33 cellular contexts compared by ENCODE assay signal in genomic region chr22:34019190-34019845, GRCh38.
DNase-seq lines count a peak whose midpoint lies in the region; ATAC-seq, FAIRE-seq and TF ChIP-seq lines count a peak whose summit lies in the region.
"Had no signal": no experiment of that assay in that cellular context is flagged by ENCODE, and none has a peak within 500 bp of the region (broad histone marks: within the 10 kb centered on the region; RNA-seq: fewer than 3 reads in every experiment).

No MANE protein-coding gene starts in this region.

- intact Hi-C loops in HepG2 (cut with micrococcal nuclease; ENCODE audit: unreplicated experiment) (no loop called here), spleen (cut with DNase I; ENCODE audit: low total_unique reads) (no loop called here)

- H3K27ac ChIP-seq in endodermal cell (ENCODE audit: low read depth, low read length) (no peak overlapping the region), HepG2 (ENCODE audit: extremely low read length, insufficient read depth, low read length) (no peak overlapping the region), spleen (no peak overlapping the region)
- H3K27ac ChIP-seq: SJSA1 had no signal

- in situ Hi-C loops in HepG2 (cut with HindIII; ENCODE audit: extremely low pct_ligation_motif_present, low pct_unique_long_range_greater_than_20kb) (no loop called here), HAP-1 (cut with MboI; ENCODE audit: low sequenced_read_pairs) (no loop called here)

- H3K4me1 Mint-ChIP-seq in endodermal cell = no peaks in the 10 kb centered on the region
- H3K4me1 Mint-ChIP-seq: CD14-positive monocyte; CD8-positive, alpha-beta memory T cell had no signal

- H3K79me2 ChIP-seq in HepG2 (ENCODE audit: insufficient read depth, low read length) = no peaks in the 10 kb centered on the region

- WGBS in endodermal cell (ENCODE audit: insufficient coverage in 1 of 2, insufficient read length in 1 of 2), 2 experiments = 86 to 87% methylated on average over 7 to 8 of the region's 8 CpGs
- WGBS in HepG2 (ENCODE audit: low lambda C conversion rate) = 15% methylated on average over 8 of the region's 8 CpGs
- WGBS in spleen, 5 donors = 69 to 81% (median 73%) methylated on average over 8 of the region's 8 CpGs

- H3K4me2 ChIP-seq in HepG2 (ENCODE audit: low read depth, low read length) = no peak overlapping the region

- H3K4me3 ChIP-seq in endodermal cell (ENCODE audit: low read length) (no peak overlapping the region), HepG2 (replicated peaks in 1 of 3; ENCODE audit: insufficient read depth in 1 of 3, low read depth in 2 of 3, low read length in 3 of 3) (no peak overlapping the region), spleen (no peak overlapping the region), HAP-1 (no peak overlapping the region)
- H3K4me3 ChIP-seq: SJSA1 had no signal

- H3K9me3 ChIP-seq in endodermal cell (ENCODE audit: control insufficient read depth, low read length) (peaks cover 8% of the 10 kb centered on the region), HepG2 (ENCODE audit: low read length) (peaks cover 14% of the 10 kb centered on the region), spleen (peaks cover 0 to 40% (median 22%) of the 10 kb centered on the region in 8 donors), HAP-1 (no peaks in the 10 kb centered on the region)
- H3K9me3 ChIP-seq: SJSA1 had no signal

- no peaks in the 10 kb centered on the region for H3K4me1 ChIP-seq in endodermal cell (ENCODE audit: control insufficient read depth, insufficient read depth, low read length)
- no peaks in the 10 kb centered on the region for H3K4me1 ChIP-seq in HepG2 (ENCODE audit: insufficient read depth, low read length)
- no peaks in the 10 kb centered on the region for H3K4me1 ChIP-seq in spleen
- H3K4me1 ChIP-seq in HAP-1 = no peaks in the 10 kb centered on the region
- H3K4me1 ChIP-seq: SJSA1 had no signal

- no peaks in the 10 kb centered on the region for H3K36me3 Mint-ChIP-seq in endodermal cell (ENCODE audit: low read depth)
- H3K36me3 Mint-ChIP-seq: CD14-positive monocyte; CD8-positive, alpha-beta memory T cell had no signal

- FAIRE-seq in HepG2 (lab: Jason Lieb, UNC) = no peak
- FAIRE-seq: GM12892, GM19239 had no signal

- peaks cover 18% of the 10 kb centered on the region for H3K9me3 Mint-ChIP-seq in endodermal cell

- H3K27ac Mint-ChIP-seq in endodermal cell = no peak overlapping the region
- H3K27ac Mint-ChIP-seq: CD14-positive monocyte; CD8-positive, alpha-beta memory T cell; HFFc6 had no signal

- no TSS peak for BruUV-seq in HepG2 (replicated peaks; lab: Mats Ljungman, UMichigan)

- TF ChIP-seq POLR2A in HepG2 (IDR thresholded peaks at IDR 0.05; ENCODE audit: insufficient read depth in 1 of 2, low read depth in 2 of 2, low read length in 2 of 2) (no peak), spleen (IDR thresholded peaks at IDR 0.05) (no peak)

- H3K27me3 ChIP-seq in endodermal cell (ENCODE audit: control insufficient read depth, insufficient read depth, low read length, poor library complexity, severe bottlenecking) = peaks cover 2% of the 10 kb centered on the region
- no peaks in the 10 kb centered on the region for H3K27me3 ChIP-seq in HepG2 (ENCODE audit: control insufficient read depth in 1 of 2, insufficient read depth in 2 of 2, low read length in 2 of 2)
- H3K27me3 ChIP-seq in spleen (replicated peaks in 1 of 7) = no peaks in the 10 kb centered on the region
- 0 out of 2 replicates have a peak, but pooled peaks cover 2% of the 10 kb centered on the region for H3K27me3 ChIP-seq in HAP-1 (ENCODE audit: low read depth)
- H3K27me3 ChIP-seq: SJSA1 had no signal

- TF ChIP-seq CTCF in endodermal cell (conservative IDR thresholded peaks at IDR 0.05) (peak; percentile 40), HepG2 (CRISPR knock-in tag; IDR thresholded peaks at IDR 0.05) (peak; percentile 24; the same call in 1 of the 2 replicates), spleen (IDR thresholded peaks at IDR 0.05 in 8 of 11, conservative IDR thresholded peaks at IDR 0.05 in 3 of 11) (no peak)

- no peak overlapping the region for H3K4me3 Mint-ChIP-seq in endodermal cell
- H3K4me3 Mint-ChIP-seq: CD14-positive monocyte; CD8-positive, alpha-beta memory T cell; H9; HFFc6 had no signal

- no peak for TF ChIP-seq EP300 in HepG2 (IDR thresholded peaks at IDR 0.05; ENCODE audit: low read depth in 2 of 2, low read length in 2 of 2)
- TF ChIP-seq EP300 in HepG2 (CRISPR knock-in tag; IDR thresholded peaks at IDR 0.05; ENCODE audit: borderline replicate concordance) = no peak

- H3K27me3 Mint-ChIP-seq in endodermal cell (ENCODE audit: insufficient read depth) = peaks cover 13% of the 10 kb centered on the region
- H3K27me3 Mint-ChIP-seq: CD8-positive, alpha-beta memory T cell had no signal

- DNase-seq in HT1080 (ENCODE audit: low read depth) (peak; percentile 15), endodermal cell (no peak), HepG2 (ENCODE audit: low spot score) (no peak), spleen (no peak), HPDE6-E6E7 (ENCODE audit: extremely low spot score) (no peak), HAP-1 (ENCODE audit: low spot score in 2 of 2) (no peak)
- DNase-seq in stimulated activated CD4-positive, alpha-beta T cell treated with anti-CD3 and anti-CD28 coated beads, Interleukin-2, amount 100 ng/mL, for 48 hours = no peak
- DNase-seq: CD8-positive, alpha-beta memory T cell; DMS 273 treated with DMSO at 0.1 percent for 48 hours; DMS79; EL; GDM1; H9; HFFc6; IMR-90; KG1; MM.1S; NCI-H1048; NCI-H1417; NCI-H1694 treated with DMSO at 0.1 percent for 48 hours; NCI-H2081 treated with DMSO at 0.1 percent for 48 hours; NCI-H2171 treated with DMSO at 0.1 percent for 48 hours; NCI-H345; NCI-H510A treated with DMSO at 0.1 percent for 48 hours; NCI-H774; PC-3; Right ventricle myocardium superior; RPMI8226; T-helper 1 cell had no signal

- H4K20me1 ChIP-seq in HepG2 (ENCODE audit: insufficient read depth, low read length) = no peaks in the 10 kb centered on the region

- no peak for TF ChIP-seq RAD21 in HepG2 (CRISPR knock-in tag; IDR thresholded peaks at IDR 0.05)

- ATAC-seq in HepG2 = no peak; the same call in 2 of the 3 replicates
- ATAC-seq: PC-3 had no signal

- POLR2A ChIA-PET in HepG2 (lab: Yijun Ruan, JAX) = no interaction called here

- CTCF ChIA-PET in HepG2 (lab: Yijun Ruan, JAX; ENCODE audit: low intra/inter-chr PET ratio, low total read pairs) = no interaction called here

- H3K9ac ChIP-seq in endodermal cell (ENCODE audit: extremely low read depth, low read length, poor library complexity, severe bottlenecking) = no peak overlapping the region
- no peak overlapping the region for H3K9ac ChIP-seq in HepG2 (ENCODE audit: insufficient read depth, low read depth, low read length)

- H3K36me3 ChIP-seq in endodermal cell (ENCODE audit: control insufficient read depth, insufficient read depth, low read length) = no peaks in the 10 kb centered on the region
- H3K36me3 ChIP-seq in HepG2 (replicated peaks in 1 of 2; ENCODE audit: control insufficient read depth in 1 of 2, insufficient read depth in 2 of 2, low read length in 2 of 2) = no peaks in the 10 kb centered on the region
- no peaks in the 10 kb centered on the region for H3K36me3 ChIP-seq in spleen
- H3K36me3 ChIP-seq in HAP-1 (replicated peaks) = no peaks in the 10 kb centered on the region
- H3K36me3 ChIP-seq: SJSA1 had no signal

- H2AFZ ChIP-seq in HepG2 (ENCODE audit: low read length) = no peak overlapping the region

TF ChIP-seq in HepG2, 621 proteins besides CTCF, POLR2A, EP300 and RAD21:
- TF ChIP-seq STAG1 (CRISPR knock-in tag; IDR thresholded peaks at IDR 0.05) = peak; percentile 40
- no peak for TF ChIP-seq SYNCRIP (IDR thresholded peaks at IDR 0.05; ENCODE audit: insufficient read depth, low read depth, low read length)

Comparison
In these comparisons a context has a peak if more than half of its experiments do, and no peak if none do; other contexts are left out.
1. CTCF ChIP-seq: peak in endodermal cell (single experiment) and HepG2 (single experiment); none in spleen (0 of 11).